ENCODE assay signal across 1 cellular context in the genomic region with DNA sequence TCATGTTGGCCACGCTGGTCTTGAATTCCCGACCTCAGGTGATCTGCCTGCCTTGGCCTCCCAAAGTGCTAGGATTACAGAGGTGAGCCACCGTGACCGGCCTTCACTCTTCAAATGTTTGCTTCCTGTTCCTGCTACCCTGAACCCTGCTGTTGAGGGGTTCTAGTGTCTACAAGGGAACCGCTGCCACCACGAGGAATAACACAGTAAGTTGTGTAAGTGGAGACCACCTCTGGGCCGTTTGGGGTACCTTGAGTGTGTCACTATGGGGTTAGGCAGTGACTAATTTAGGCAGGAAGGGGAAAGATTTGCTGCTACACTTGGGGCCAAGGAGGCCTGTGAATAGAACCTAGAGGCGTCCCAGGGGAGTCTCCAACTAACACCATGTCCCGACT.
TF ChIP-seq lines count a peak whose summit lies in the region.

No MANE protein-coding gene starts in this region.

TF ChIP-seq in HepG2, 621 proteins besides CTCF, POLR2A, EP300 and RAD21 (continues in another document):
- TF ChIP-seq ZNF12 (CRISPR knock-in tag; IDR thresholded peaks at IDR 0.05) (peak; percentile 48; the same call in 1 of the 2 replicates), ZNF816 (CRISPR knock-in tag; IDR thresholded peaks at IDR 0.05; ENCODE audit: borderline replicate concordance) (no peak), ZNF230 (CRISPR knock-in tag; IDR thresholded peaks at IDR 0.05) (0 out of 2 replicates have a peak, but pooled peaks have one; percentile 60), SMAD9 (CRISPR knock-in tag; IDR thresholded peaks at IDR 0.05) (no peak), DPF2 (CRISPR knock-in tag; IDR thresholded peaks at IDR 0.05; ENCODE audit: borderline replicate concordance, low read depth) (peak; percentile 82), ZNF33B (CRISPR knock-in tag; IDR thresholded peaks at IDR 0.05) (0 out of 2 replicates have a peak, but pooled peaks have one; percentile 8), TCF7 (IDR thresholded peaks at IDR 0.05; ENCODE audit: low read depth) (peak; percentile 30; the same call in 1 of the 2 replicates), PHF8 (CRISPR knock-in tag; IDR thresholded peaks at IDR 0.05) (no peak), CENPX (CRISPR knock-in tag; IDR thresholded peaks at IDR 0.05) (no peak), MXD4 (CRISPR knock-in tag; IDR thresholded peaks at IDR 0.05) (peak; percentile 50), SOX13 (IDR thresholded peaks at IDR 0.05) (no peak), SOX13 (CRISPR knock-in tag; conservative IDR thresholded peaks at IDR 0.05 in 1 of 2, IDR thresholded peaks at IDR 0.05 in 1 of 2) (peak in 1 of 2 experiments; percentile 29; a peak in 1 of 4 replicates), SNAPC2 (CRISPR knock-in tag; IDR thresholded peaks at IDR 0.05) (no peak), NFYB (CRISPR knock-in tag; IDR thresholded peaks at IDR 0.05) (peak; percentile 18; the same call in 1 of the 2 replicates), NR2F2 (IDR thresholded peaks at IDR 0.05; ENCODE audit: borderline replicate concordance, low read depth) (no peak), ZFY (CRISPR knock-in tag; IDR thresholded peaks at IDR 0.05) (no peak), NR2C2 (CRISPR knock-in tag; IDR thresholded peaks at IDR 0.05; ENCODE audit: borderline replicate concordance) (peak; percentile 53; the same call in 1 of the 2 replicates), JUN (CRISPR knock-in tag; IDR thresholded peaks at IDR 0.05) (0 out of 2 replicates have a peak, but pooled peaks have one; percentile 14), POLR2AphosphoS5 (IDR thresholded peaks at IDR 0.05; ENCODE audit: low read depth, low read length) (no peak), MTF2 (CRISPR knock-in tag; IDR thresholded peaks at IDR 0.05; ENCODE audit: borderline replicate concordance) (no peak), MEIS1 (CRISPR knock-in tag; IDR thresholded peaks at IDR 0.05; ENCODE audit: borderline replicate concordance) (peak; percentile 64; the same call in 1 of the 2 replicates), TAF1 (CRISPR knock-in tag; IDR thresholded peaks at IDR 0.05) (no peak; the same call in none of the 2 replicates), ZBTB8A (CRISPR knock-in tag; IDR thresholded peaks at IDR 0.05; ENCODE audit: borderline replicate concordance, low read depth) (no peak), SMAD3 (CRISPR knock-in tag; IDR thresholded peaks at IDR 0.05) (peak; percentile 27; the same call in 1 of the 2 replicates), GATAD1 (CRISPR knock-in tag; IDR thresholded peaks at IDR 0.05) (peak; percentile 15; the same call in 1 of the 2 replicates), ZNF777 (CRISPR knock-in tag; IDR thresholded peaks at IDR 0.05) (no peak), ZBTB3 (CRISPR knock-in tag; IDR thresholded peaks at IDR 0.05; ENCODE audit: borderline replicate concordance, low read depth) (no peak), MAF1 (CRISPR knock-in tag; IDR thresholded peaks at IDR 0.05; ENCODE audit: borderline replicate concordance) (no peak)
- TF ChIP-seq, protein P1, sequence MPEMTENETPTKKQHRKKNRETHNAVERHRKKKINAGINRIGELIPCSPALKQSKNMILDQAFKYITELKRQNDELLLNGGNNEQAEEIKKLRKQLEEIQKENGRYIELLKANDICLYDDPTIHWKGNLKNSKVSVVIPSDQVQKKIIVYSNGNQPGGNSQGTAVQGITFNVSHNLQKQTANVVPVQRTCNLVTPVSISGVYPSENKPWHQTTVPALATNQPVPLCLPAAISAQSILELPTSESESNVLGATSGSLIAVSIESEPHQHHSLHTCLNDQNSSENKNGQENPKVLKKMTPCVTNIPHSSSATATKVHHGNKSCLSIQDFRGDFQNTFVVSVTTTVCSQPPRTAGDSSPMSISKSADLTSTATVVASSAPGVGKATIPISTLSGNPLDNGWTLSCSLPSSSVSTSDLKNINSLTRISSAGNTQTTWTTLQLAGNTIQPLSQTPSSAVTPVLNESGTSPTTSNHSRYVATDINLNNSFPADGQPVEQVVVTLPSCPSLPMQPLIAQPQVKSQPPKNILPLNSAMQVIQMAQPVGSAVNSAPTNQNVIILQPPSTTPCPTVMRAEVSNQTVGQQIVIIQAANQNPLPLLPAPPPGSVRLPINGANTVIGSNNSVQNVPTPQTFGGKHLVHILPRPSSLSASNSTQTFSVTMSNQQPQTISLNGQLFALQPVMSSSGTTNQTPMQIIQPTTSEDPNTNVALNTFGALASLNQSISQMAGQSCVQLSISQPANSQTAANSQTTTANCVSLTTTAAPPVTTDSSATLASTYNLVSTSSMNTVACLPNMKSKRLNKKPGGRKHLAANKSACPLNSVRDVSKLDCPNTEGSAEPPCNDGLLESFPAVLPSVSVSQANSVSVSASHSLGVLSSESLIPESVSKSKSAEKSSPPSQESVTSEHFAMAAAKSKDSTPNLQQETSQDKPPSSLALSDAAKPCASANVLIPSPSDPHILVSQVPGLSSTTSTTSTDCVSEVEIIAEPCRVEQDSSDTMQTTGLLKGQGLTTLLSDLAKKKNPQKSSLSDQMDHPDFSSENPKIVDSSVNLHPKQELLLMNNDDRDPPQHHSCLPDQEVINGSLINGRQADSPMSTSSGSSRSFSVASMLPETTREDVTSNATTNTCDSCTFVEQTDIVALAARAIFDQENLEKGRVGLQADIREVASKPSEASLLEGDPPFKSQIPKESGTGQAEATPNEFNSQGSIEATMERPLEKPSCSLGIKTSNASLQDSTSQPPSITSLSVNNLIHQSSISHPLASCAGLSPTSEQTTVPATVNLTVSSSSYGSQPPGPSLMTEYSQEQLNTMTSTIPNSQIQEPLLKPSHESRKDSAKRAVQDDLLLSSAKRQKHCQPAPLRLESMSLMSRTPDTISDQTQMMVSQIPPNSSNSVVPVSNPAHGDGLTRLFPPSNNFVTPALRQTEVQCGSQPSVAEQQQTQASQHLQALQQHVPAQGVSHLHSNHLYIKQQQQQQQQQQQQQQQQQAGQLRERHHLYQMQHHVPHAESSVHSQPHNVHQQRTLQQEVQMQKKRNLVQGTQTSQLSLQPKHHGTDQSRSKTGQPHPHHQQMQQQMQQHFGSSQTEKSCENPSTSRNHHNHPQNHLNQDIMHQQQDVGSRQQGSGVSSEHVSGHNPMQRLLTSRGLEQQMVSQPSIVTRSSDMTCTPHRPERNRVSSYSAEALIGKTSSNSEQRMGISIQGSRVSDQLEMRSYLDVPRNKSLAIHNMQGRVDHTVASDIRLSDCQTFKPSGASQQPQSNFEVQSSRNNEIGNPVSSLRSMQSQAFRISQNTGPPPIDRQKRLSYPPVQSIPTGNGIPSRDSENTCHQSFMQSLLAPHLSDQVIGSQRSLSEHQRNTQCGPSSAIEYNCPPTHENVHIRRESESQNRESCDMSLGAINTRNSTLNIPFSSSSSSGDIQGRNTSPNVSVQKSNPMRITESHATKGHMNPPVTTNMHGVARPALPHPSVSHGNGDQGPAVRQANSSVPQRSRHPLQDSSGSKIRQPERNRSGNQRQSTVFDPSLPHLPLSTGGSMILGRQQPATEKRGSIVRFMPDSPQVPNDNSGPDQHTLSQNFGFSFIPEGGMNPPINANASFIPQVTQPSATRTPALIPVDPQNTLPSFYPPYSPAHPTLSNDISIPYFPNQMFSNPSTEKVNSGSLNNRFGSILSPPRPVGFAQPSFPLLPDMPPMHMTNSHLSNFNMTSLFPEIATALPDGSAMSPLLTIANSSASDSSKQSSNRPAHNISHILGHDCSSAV (CRISPR knock-in tag; IDR thresholded peaks at IDR 0.05; ENCODE audit: borderline replicate concordance), result no peak
- TF ChIP-seq, protein P2, sequence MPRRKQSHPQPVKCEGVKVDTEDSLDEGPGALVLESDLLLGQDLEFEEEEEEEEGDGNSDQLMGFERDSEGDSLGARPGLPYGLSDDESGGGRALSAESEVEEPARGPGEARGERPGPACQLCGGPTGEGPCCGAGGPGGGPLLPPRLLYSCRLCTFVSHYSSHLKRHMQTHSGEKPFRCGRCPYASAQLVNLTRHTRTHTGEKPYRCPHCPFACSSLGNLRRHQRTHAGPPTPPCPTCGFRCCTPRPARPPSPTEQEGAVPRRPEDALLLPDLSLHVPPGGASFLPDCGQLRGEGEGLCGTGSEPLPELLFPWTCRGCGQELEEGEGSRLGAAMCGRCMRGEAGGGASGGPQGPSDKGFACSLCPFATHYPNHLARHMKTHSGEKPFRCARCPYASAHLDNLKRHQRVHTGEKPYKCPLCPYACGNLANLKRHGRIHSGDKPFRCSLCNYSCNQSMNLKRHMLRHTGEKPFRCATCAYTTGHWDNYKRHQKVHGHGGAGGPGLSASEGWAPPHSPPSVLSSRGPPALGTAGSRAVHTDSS (CRISPR knock-in tag; conservative IDR thresholded peaks at IDR 0.05), result no peak
- TF ChIP-seq, protein P3, sequence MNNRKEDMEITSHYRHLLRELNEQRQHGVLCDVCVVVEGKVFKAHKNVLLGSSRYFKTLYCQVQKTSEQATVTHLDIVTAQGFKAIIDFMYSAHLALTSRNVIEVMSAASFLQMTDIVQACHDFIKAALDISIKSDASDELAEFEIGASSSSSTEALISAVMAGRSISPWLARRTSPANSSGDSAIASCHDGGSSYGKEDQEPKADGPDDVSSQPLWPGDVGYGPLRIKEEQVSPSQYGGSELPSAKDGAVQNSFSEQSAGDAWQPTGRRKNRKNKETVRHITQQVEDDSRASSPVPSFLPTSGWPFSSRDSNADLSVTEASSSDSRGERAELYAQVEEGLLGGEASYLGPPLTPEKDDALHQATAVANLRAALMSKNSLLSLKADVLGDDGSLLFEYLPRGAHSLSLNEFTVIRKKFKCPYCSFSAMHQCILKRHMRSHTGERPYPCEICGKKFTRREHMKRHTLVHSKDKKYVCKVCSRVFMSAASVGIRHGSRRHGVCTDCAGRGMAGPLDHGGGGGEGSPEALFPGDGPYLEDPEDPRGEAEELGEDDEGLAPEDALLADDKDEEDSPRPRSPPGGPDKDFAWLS (CRISPR knock-in tag; IDR thresholded peaks at IDR 0.05; ENCODE audit: borderline replicate concordance), result 0 out of 2 replicates have a peak, but pooled peaks have one; percentile 64
- TF ChIP-seq, protein P4, sequence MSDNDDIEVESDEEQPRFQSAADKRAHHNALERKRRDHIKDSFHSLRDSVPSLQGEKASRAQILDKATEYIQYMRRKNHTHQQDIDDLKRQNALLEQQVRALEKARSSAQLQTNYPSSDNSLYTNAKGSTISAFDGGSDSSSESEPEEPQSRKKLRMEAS (IDR thresholded peaks at IDR 0.05), result 0 out of 2 replicates have a peak, but pooled peaks have one; percentile 3
- TF ChIP-seq, protein P5, sequence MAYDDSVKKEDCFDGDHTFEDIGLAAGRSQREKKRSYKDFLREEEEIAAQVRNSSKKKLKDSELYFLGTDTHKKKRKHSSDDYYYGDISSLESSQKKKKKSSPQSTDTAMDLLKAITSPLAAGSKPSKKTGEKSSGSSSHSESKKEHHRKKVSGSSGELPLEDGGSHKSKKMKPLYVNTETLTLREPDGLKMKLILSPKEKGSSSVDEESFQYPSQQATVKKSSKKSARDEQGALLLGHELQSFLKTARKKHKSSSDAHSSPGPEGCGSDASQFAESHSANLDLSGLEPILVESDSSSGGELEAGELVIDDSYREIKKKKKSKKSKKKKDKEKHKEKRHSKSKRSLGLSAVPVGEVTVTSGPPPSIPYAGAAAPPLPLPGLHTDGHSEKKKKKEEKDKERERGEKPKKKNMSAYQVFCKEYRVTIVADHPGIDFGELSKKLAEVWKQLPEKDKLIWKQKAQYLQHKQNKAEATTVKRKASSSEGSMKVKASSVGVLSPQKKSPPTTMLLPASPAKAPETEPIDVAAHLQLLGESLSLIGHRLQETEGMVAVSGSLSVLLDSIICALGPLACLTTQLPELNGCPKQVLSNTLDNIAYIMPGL (CRISPR knock-in tag; IDR thresholded peaks at IDR 0.05; ENCODE audit: borderline replicate concordance in 1 of 2, low read depth in 1 of 2), result peak in 1 of 2 experiments; percentile 16; a peak in 1 of 4 replicates
- TF ChIP-seq, protein P6, sequence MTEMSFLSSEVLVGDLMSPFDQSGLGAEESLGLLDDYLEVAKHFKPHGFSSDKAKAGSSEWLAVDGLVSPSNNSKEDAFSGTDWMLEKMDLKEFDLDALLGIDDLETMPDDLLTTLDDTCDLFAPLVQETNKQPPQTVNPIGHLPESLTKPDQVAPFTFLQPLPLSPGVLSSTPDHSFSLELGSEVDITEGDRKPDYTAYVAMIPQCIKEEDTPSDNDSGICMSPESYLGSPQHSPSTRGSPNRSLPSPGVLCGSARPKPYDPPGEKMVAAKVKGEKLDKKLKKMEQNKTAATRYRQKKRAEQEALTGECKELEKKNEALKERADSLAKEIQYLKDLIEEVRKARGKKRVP (CRISPR knock-in tag; IDR thresholded peaks at IDR 0.05), result peak in 1 of 2 experiments; percentile 48; a peak in 1 of 4 replicates
- TF ChIP-seq, protein P7, sequence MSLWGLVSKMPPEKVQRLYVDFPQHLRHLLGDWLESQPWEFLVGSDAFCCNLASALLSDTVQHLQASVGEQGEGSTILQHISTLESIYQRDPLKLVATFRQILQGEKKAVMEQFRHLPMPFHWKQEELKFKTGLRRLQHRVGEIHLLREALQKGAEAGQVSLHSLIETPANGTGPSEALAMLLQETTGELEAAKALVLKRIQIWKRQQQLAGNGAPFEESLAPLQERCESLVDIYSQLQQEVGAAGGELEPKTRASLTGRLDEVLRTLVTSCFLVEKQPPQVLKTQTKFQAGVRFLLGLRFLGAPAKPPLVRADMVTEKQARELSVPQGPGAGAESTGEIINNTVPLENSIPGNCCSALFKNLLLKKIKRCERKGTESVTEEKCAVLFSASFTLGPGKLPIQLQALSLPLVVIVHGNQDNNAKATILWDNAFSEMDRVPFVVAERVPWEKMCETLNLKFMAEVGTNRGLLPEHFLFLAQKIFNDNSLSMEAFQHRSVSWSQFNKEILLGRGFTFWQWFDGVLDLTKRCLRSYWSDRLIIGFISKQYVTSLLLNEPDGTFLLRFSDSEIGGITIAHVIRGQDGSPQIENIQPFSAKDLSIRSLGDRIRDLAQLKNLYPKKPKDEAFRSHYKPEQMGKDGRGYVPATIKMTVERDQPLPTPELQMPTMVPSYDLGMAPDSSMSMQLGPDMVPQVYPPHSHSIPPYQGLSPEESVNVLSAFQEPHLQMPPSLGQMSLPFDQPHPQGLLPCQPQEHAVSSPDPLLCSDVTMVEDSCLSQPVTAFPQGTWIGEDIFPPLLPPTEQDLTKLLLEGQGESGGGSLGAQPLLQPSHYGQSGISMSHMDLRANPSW (CRISPR knock-in tag; IDR thresholded peaks at IDR 0.05; ENCODE audit: borderline replicate concordance), result 0 out of 2 replicates have a peak, but pooled peaks have one; percentile 22
- TF ChIP-seq, protein P8, sequence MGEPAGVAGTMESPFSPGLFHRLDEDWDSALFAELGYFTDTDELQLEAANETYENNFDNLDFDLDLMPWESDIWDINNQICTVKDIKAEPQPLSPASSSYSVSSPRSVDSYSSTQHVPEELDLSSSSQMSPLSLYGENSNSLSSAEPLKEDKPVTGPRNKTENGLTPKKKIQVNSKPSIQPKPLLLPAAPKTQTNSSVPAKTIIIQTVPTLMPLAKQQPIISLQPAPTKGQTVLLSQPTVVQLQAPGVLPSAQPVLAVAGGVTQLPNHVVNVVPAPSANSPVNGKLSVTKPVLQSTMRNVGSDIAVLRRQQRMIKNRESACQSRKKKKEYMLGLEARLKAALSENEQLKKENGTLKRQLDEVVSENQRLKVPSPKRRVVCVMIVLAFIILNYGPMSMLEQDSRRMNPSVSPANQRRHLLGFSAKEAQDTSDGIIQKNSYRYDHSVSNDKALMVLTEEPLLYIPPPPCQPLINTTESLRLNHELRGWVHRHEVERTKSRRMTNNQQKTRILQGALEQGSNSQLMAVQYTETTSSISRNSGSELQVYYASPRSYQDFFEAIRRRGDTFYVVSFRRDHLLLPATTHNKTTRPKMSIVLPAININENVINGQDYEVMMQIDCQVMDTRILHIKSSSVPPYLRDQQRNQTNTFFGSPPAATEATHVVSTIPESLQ (CRISPR knock-in tag; conservative IDR thresholded peaks at IDR 0.05), result no peak
